11 cellular contexts compared by ENCODE assay signal in the genomic region with DNA sequence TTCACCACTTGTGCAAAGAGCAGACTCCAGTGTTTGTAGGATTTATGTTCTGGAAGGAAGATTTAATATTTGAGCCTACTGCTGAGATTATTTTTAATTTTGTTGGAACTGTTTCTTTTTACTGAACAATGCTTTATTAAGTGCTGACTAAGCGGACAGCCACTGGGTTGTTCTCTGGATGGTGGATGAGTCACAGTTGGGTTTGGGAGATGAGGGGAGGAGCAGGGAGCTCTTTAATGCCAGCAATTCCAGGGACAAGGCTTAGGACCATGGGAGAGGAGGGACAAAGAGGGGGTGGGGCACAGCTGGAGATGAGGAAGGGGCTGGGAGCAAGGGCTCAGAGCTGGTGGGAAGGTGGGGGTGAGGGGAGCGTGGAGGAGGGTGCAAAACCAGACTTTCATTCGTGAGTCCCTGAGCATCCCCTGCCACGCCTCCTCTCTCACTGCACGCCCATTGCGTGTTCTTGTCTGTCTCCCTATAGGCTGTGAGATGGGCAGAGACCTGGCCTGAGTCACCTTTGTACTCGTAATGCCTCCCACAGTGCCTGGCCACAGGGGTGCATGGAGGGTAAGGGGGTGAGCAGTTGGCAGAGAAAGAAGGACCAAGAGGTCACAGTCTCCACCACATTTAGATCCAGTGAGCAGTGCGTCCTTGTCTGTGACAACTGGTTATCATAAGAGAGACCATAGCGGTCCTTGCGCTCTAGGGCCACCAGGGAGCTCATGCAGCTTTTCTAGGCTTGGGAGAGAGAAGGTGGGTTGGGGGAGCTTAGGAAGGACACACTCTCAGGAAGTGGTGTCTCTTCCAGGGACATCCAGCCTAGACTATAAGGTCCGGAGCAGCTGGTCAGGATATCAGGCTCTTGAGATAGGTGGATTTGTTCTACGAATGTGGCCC. TPM values are rescaled to one million over a fixed set of nuclear protein-coding genes. Genes with fewer than 3 reads are reported as not detected.
DNase-seq lines count a peak whose midpoint lies in the region; ATAC-seq, FAIRE-seq and TF ChIP-seq lines count a peak whose summit lies in the region.
"Had no signal": no experiment of that assay in that cellular context is flagged by ENCODE, and none has a peak within 500 bp of the region (broad histone marks: within the 10 kb centered on the region; RNA-seq: fewer than 3 reads in every experiment).

No MANE protein-coding gene starts in this region.

- ATAC-seq in HG02973 (IDR thresholded peaks at IDR 0.05; ENCODE audit: unreplicated experiment): no peak

- no peak overlapping the region for H3K4me3 Mint-ChIP-seq in chondrocyte (ENCODE audit: unreplicated experiment)

- H3K9ac ChIP-seq in kidney (ENCODE audit: low read length in 2 of 2): no peak overlapping the region

- intact Hi-C loops in kidney (cut with DNase I): no loop called here

- H3K36me3 Mint-ChIP-seq in chondrocyte (ENCODE audit: low read depth): no peaks in the 10 kb centered on the region

- DNase-seq in activated CD8-positive, alpha-beta memory T cell treated with anti-CD3 and anti-CD28 coated beads, Interleukin-2, amount 50 U/mL, for 48 hours: peak; percentile 20
- no peak for DNase-seq in activated CD8-positive, alpha-beta memory T cell treated with anti-CD3 and anti-CD28 coated beads, Interleukin-2, amount 50 U/mL, for 4 hours
- DNase-seq in chondrocyte (ENCODE audit: low spot score): no peak
- peak; percentile 39 for DNase-seq in kidney
- DNase-seq in urothelium cell line (ENCODE audit: low spot score): peak; percentile 84
- no peak for DNase-seq in T-helper 2 cell
- DNase-seq in NCI-H1694 (lab: John Stamatoyannopoulos, UW): no peak
- DNase-seq: BE2C, NCI-H1417 treated with DMSO at 0.1 percent for 48 hours had no signal

- H3K27ac Mint-ChIP-seq in chondrocyte (ENCODE audit: unreplicated experiment): peak overlapping the region; percentile 90

- H3K9me3 ChIP-seq in kidney (ENCODE audit: control insufficient read depth in 1 of 2, low read length in 2 of 2): no peaks in the 10 kb centered on the region
- H3K9me3 ChIP-seq: BE2C had no signal

- no peak overlapping the region for H3K27ac ChIP-seq in kidney (ENCODE audit: low read depth in 2 of 2, low read length in 2 of 2)

- H3K4me1 Mint-ChIP-seq in chondrocyte (ENCODE audit: low read depth): peaks cover 27% of the 10 kb centered on the region

- no peaks in the 10 kb centered on the region for H3K27me3 Mint-ChIP-seq in chondrocyte (ENCODE audit: low read depth)

- H3K4me3 ChIP-seq in kidney (ENCODE audit: low read length in 2 of 2): no peak overlapping the region

- H3K4me1 ChIP-seq in kidney (ENCODE audit: control insufficient read depth in 1 of 2, insufficient read depth in 1 of 2, low read depth in 1 of 2, low read length in 2 of 2): peaks cover 0 to 4% of the 10 kb centered on the region in 2 donors
- H3K4me1 ChIP-seq: BE2C had no signal

- no peak for FAIRE-seq in kidney (lab: Jason Lieb, UNC)
- no peak for FAIRE-seq in urothelium cell line (lab: Jason Lieb, UNC)

- H3K9me3 Mint-ChIP-seq in chondrocyte (ENCODE audit: low read depth): no peaks in the 10 kb centered on the region

- H3K36me3 ChIP-seq in kidney (ENCODE audit: control insufficient read depth in 1 of 2, insufficient read depth in 2 of 2, low read length in 2 of 2): no peaks in the 10 kb centered on the region
- H3K36me3 ChIP-seq: BE2C had no signal

- no peak for TF ChIP-seq CTCF in chondrocyte (IDR thresholded peaks at IDR 0.05)
- TF ChIP-seq CTCF in kidney (IDR thresholded peaks at IDR 0.05; ENCODE audit: borderline replicate concordance, extremely low read depth, insufficient read depth): no peak

RNA-seq across cellular contexts. Expression of a gene that starts 18.4 kb away (rescaled TPM):
- 9.7 to 17.2 TPM (median 17.2 TPM) in 3 replicates for total RNA-seq in chondrocyte
- total RNA-seq in kidney: 4.9 TPM
- 5.2 TPM for polyA plus RNA-seq in kidney (ENCODE audit: insufficient read depth, low read depth, low replicate concordance)
- total RNA-seq: T-helper 2 cell treated with Interferon-gamma antibody and Interleukin-4, amounts not matched to agents 100 ng/mL and 5 ng/mL, for 36 hours had no signal

RNA-seq across cellular contexts. Expression of a gene that starts 48.2 kb away (rescaled TPM):
- total RNA-seq in chondrocyte (25.5 to 31.9 TPM (median 28.5 TPM) in 3 replicates), kidney (33.7 TPM)
- polyA plus RNA-seq in kidney (ENCODE audit: insufficient read depth, low read depth, low replicate concordance): 12.5 TPM

Comparison
In these comparisons a context has a peak if more than half of its experiments do, and no peak if none do; other contexts are left out.
1. DNase-seq: peak in activated CD8-positive, alpha-beta memory T cell treated with anti-CD3 and anti-CD28 coated beads, Interleukin-2, amount 50 U/mL, for 48 hours (single experiment), kidney (single experiment) and urothelium cell line (single experiment); none in activated CD8-positive, alpha-beta memory T cell treated with anti-CD3 and anti-CD28 coated beads, Interleukin-2, amount 50 U/mL, for 4 hours (single experiment), chondrocyte (single experiment), T-helper 2 cell (0 of 5) and NCI-H1694 (single experiment).